1 cellular context compared by ENCODE assay signal in genomic region chr16:70370145-70370544, GRCh38.
A peak's percentile ranks its signal among the peaks of the same experiment; 100 is the strongest.
TF ChIP-seq lines count a peak whose summit lies in the region.

No MANE protein-coding gene starts in this region.

TF ChIP-seq in K562, 482 proteins besides CTCF, POLR2A, EP300 and RAD21 (continued from another document):
- TF ChIP-seq POLR2G (IDR thresholded peaks at IDR 0.05; ENCODE audit: low read depth, low read length), result peak; percentile 15; the same call in 1 of the 2 replicates
